8 cellular contexts compared by ENCODE assay signal in genomic region chr9:99253772-99254431, GRCh38. TPM values are rescaled to one million over a fixed set of nuclear protein-coding genes. Genes with fewer than 3 reads are reported as not detected.
A peak's percentile ranks its signal among the peaks of the same experiment; 100 is the strongest.
DNase-seq lines count a peak whose midpoint lies in the region; ATAC-seq and TF ChIP-seq lines count a peak whose summit lies in the region.

No MANE protein-coding gene starts in this region.

- intact Hi-C loops in stomach (cut with DNase I; ENCODE audit: low total_unique reads), result no loop called here

- 72 to 84% (median 74%) methylated on average over 10 to 15 of the region's 15 CpGs for WGBS in stomach, 5 donors

- no peak overlapping the region for H3K4me3 ChIP-seq in SJSA1
- no peak overlapping the region for H3K4me3 ChIP-seq in stomach

- H3K27me3 ChIP-seq in SJSA1 (replicated peaks) (no peaks in the 10 kb centered on the region), stomach (no peaks in the 10 kb centered on the region)

- peak; percentile 77 for ATAC-seq in HG02623 (IDR thresholded peaks at IDR 0.05; ENCODE audit: unreplicated experiment)

- no peaks in the 10 kb centered on the region for H3K36me3 ChIP-seq in SJSA1
- H3K36me3 ChIP-seq in stomach, result no peaks in the 10 kb centered on the region

- H3K4me1 ChIP-seq in SJSA1 (replicated peaks) (peaks cover 6% of the 10 kb centered on the region), stomach (peaks cover 0 to 3% (median 2%) of the 10 kb centered on the region in 4 donors)

- no peak for TF ChIP-seq EP300 in stomach (IDR thresholded peaks at IDR 0.05)

- DNase-seq in SJSA1 (ENCODE audit: low read depth in 1 of 2, low spot score in 2 of 2) (peak; percentile 21 to 50), HuH-7.5 (ENCODE audit: low spot score) (no peak), T-helper 9 cell (no peak), stomach (no peak)
- DNase-seq in activated naive CD8-positive, alpha-beta T cell treated with anti-CD3 and anti-CD28 coated beads, Interleukin-2, amount 50 U/mL, for 16 hours (ENCODE audit: low read depth, low spot score), result peak; percentile 69
- DNase-seq in stimulated activated CD4-positive, alpha-beta T cell treated with anti-CD3 and anti-CD28 coated beads, Interleukin-1b, Interleukin-23, amount 100 ng/mL, for 4 hours (ENCODE audit: low read depth in 2 of 2), result peak; percentile 59 to 63

- TF ChIP-seq POLR2A in GM15510 (IDR thresholded peaks at IDR 0.05; ENCODE audit: borderline replicate concordance, extremely low read depth, insufficient read length) (peak; percentile 42), stomach (IDR thresholded peaks at IDR 0.05) (no peak)

- H3K27ac ChIP-seq in SJSA1 (no peak overlapping the region), stomach (no peak overlapping the region)

- H3K9me3 ChIP-seq in SJSA1 (replicated peaks) (no peaks in the 10 kb centered on the region), stomach (no peaks in the 10 kb centered on the region)

- TF ChIP-seq CTCF in stomach (IDR thresholded peaks at IDR 0.05), result no peak

RNA-seq across cellular contexts. Expression of gene SEC61B, which starts 31.8 kb away (rescaled TPM):
- 114 and 164 TPM in 2 replicates for total RNA-seq in SJSA1 (2014; rRNA removed; shearing (Covaris generic))
- 100 to 1,000 TPM in 2 of 5 donors, 10 to 100 TPM in 1, 1 to 10 TPM in 2; 4.1 to 172 (median 73.8) TPM for total RNA-seq in stomach
- 100 to 1,000 TPM; 213 to 467 (median 346) TPM for polyA plus RNA-seq in stomach

RNA-seq across cellular contexts. Expression of gene ALG2, which starts 32.2 kb away (rescaled TPM):
- total RNA-seq in SJSA1 (2014; rRNA removed; shearing (Covaris generic)), result 37.5 and 42.0 TPM in 2 replicates
- total RNA-seq in stomach, result 10 to 100 TPM in 4 of 5 donors, 1 to 10 TPM in 1; 1.8 to 33.9 (median 28.0) TPM
- 10 to 100 TPM; 12.5 to 19.0 (median 15.9) TPM for polyA plus RNA-seq in stomach

Comparison
In these comparisons a context has a peak if more than half of its experiments do, and no peak if none do; other contexts are left out.
1. DNase-seq: peak in SJSA1 (2 of 2), activated naive CD8-positive, alpha-beta T cell treated with anti-CD3 and anti-CD28 coated beads, Interleukin-2, amount 50 U/mL, for 16 hours (single experiment) and stimulated activated CD4-positive, alpha-beta T cell treated with anti-CD3 and anti-CD28 coated beads, Interleukin-1b, Interleukin-23, amount 100 ng/mL, for 4 hours (2 of 2); none in HuH-7.5 (single experiment), T-helper 9 cell (single experiment) and stomach (single experiment).